19 cellular contexts compared by ENCODE assay signal in genomic region chr7:132430466-132430862, GRCh38.
A peak's percentile ranks its signal among the peaks of the same experiment; 100 is the strongest.
DNase-seq lines count a peak whose midpoint lies in the region; ATAC-seq and TF ChIP-seq lines count a peak whose summit lies in the region.
"Had no signal": no experiment of that assay in that cellular context is flagged by ENCODE, and none has a peak within 500 bp of the region (broad histone marks: within the 10 kb centered on the region; RNA-seq: fewer than 3 reads in every experiment).

No MANE protein-coding gene starts in this region.

- no peaks in the 10 kb centered on the region for H3K27me3 ChIP-seq in naive thymus-derived CD4-positive, alpha-beta T cell (ENCODE audit: control insufficient read depth in 2 of 2, insufficient read depth in 2 of 2, low read length in 2 of 2)
- H3K27me3 ChIP-seq: brain microvascular endothelial cell, tibial artery had no signal

- no peaks in the 10 kb centered on the region for H3K36me3 Mint-ChIP-seq in activated CD4-positive, alpha-beta T cell treated with anti-CD3 and anti-CD28 coated beads for 36 hours (ENCODE audit: low read depth)
- H3K36me3 Mint-ChIP-seq in activated T-helper 2 cell treated with anti-CD3 and anti-CD28 coated beads, Interferon-gamma antibody, Interleukin-2, Interleukin-4, amounts not matched to agents 10 μg/mL and 5 μg/mL and 100 μg/mL, durations not matched to agents 14 hours and 24 hours and 36 hours (ENCODE audit: low read depth), result no peaks in the 10 kb centered on the region
- H3K36me3 Mint-ChIP-seq in naive thymus-derived CD4-positive, alpha-beta T cell, result peaks cover 0 to 38% (median 0%) of the 10 kb centered on the region in 5 donors

- no peaks in the 10 kb centered on the region for H3K9me3 ChIP-seq in HEK293 (ENCODE audit: control insufficient read depth, insufficient read depth, low read depth, low read length)
- H3K9me3 ChIP-seq in naive thymus-derived CD4-positive, alpha-beta T cell (ENCODE audit: control insufficient read depth in 2 of 3, low read length in 3 of 3), result no peaks in the 10 kb centered on the region
- H3K9me3 ChIP-seq: gastrocnemius medialis, tibial artery had no signal

- H3K27me3 Mint-ChIP-seq in activated CD4-positive, alpha-beta T cell treated with anti-CD3 and anti-CD28 coated beads for 36 hours, result no peaks in the 10 kb centered on the region
- no peaks in the 10 kb centered on the region for H3K27me3 Mint-ChIP-seq in activated T-helper 2 cell treated with anti-CD3 and anti-CD28 coated beads, Interferon-gamma antibody, Interleukin-2, Interleukin-4, amounts not matched to agents 10 μg/mL and 5 μg/mL and 100 μg/mL, durations not matched to agents 14 hours and 24 hours and 36 hours (ENCODE audit: low read depth)
- H3K27me3 Mint-ChIP-seq in naive thymus-derived CD4-positive, alpha-beta T cell, result peaks cover 0 to 2% (median 0%) of the 10 kb centered on the region in 5 donors

- no peaks in the 10 kb centered on the region for H3K36me3 ChIP-seq in HEK293 (ENCODE audit: control insufficient read depth in 2 of 2, insufficient read depth in 1 of 2, low read length in 2 of 2)
- no peaks in the 10 kb centered on the region for H3K36me3 ChIP-seq in naive thymus-derived CD4-positive, alpha-beta T cell (ENCODE audit: control insufficient read depth in 2 of 3, insufficient read depth in 3 of 3, low read length in 3 of 3)
- H3K36me3 ChIP-seq: brain microvascular endothelial cell, gastrocnemius medialis, tibial artery had no signal

- POLR2A ChIA-PET in activated CD4-positive, alpha-beta T cell treated with anti-CD3 and anti-CD28 coated beads for 36 hours (lab: Charles Lee), result interaction anchor here (0.6 kb wide), 1 partner anchor 1998 kb away, joined by 5 read pairs; no protein-coding TSS in a partner anchor
- POLR2A ChIA-PET in HEK293 (lab: Yijun Ruan, JAX), result no interaction called here
- POLR2A ChIA-PET in naive thymus-derived CD4-positive, alpha-beta T cell (lab: Charles Lee), result interaction anchor here (0.8 to 1.7 kb wide), 5 partner anchors 9 to 57 kb away, joined by 3 to 5 read pairs (median 4); no protein-coding TSS in a partner anchor

- intact Hi-C loops in activated CD4-positive, alpha-beta T cell treated with anti-CD3 and anti-CD28 coated beads for 36 hours (cut with DNase I, micrococcal nuclease), result no loop called here
- intact Hi-C loops in activated T-helper 2 cell treated with anti-CD3 and anti-CD28 coated beads, Interferon-gamma antibody, Interleukin-2, Interleukin-4, amounts not matched to agents 10 μg/mL and 5 μg/mL and 100 μg/mL, durations not matched to agents 14 hours and 24 hours and 36 hours (cut with micrococcal nuclease), result loop anchor here (2.0 to 10.0 kb wide), 3 partner anchors 30 to 824 kb away; partner anchors contain the start of genes CHCHD3 and EXOC4
- intact Hi-C loops in naive thymus-derived CD4-positive, alpha-beta T cell (cut with micrococcal nuclease), result loop anchor here in 1 of 2 donors (2.0 to 10.0 kb wide), 2 partner anchors 36 to 1196 kb away; no protein-coding TSS in a partner anchor

- no peak overlapping the region for H3K4me3 ChIP-seq in HEK293 (ENCODE audit: low read depth, low read length)
- H3K4me3 ChIP-seq in naive thymus-derived CD4-positive, alpha-beta T cell (ENCODE audit: low read length), result no peak overlapping the region
- H3K4me3 ChIP-seq: gastrocnemius medialis, tibial artery had no signal

- no peak for DNase-seq in activated CD4-positive, alpha-beta T cell treated with anti-CD3 and anti-CD28 coated beads for 36 hours
- no peak for DNase-seq in activated CD4-positive, alpha-beta T cell treated with anti-CD3 and anti-CD28 coated beads for 1 hour
- DNase-seq in activated T-helper 2 cell treated with anti-CD3 and anti-CD28 coated beads, Interferon-gamma antibody, Interleukin-2, Interleukin-4, amounts not matched to agents 10 μg/mL and 5 μg/mL and 100 μg/mL, durations not matched to agents 14 hours and 24 hours and 36 hours (ENCODE audit: low spot score), result no peak
- no peak for DNase-seq in naive thymus-derived CD4-positive, alpha-beta T cell
- DNase-seq in GM13976 (ENCODE audit: low spot score) (no peak), kidney glomerular epithelial cell (lab: John Stamatoyannopoulos, UW) (no peak)
- DNase-seq: DMS79 treated with DMSO at 0.1 percent for 48 hours; gastrocnemius medialis; midbrain; NCI-H187 treated with DMSO at 0.1 percent for 48 hours; retina; stimulated activated CD4-positive, alpha-beta T cell treated with anti-CD3 and anti-CD28 coated beads, Interleukin-12 subunit alpha, Interleukin-12 subunit beta, amount 100 ng/mL, for 4 hours; tibial artery had no signal

- H3K4me1 ChIP-seq in HEK293 (ENCODE audit: control insufficient read depth, insufficient read depth, low read length), result peaks cover 7% of the 10 kb centered on the region
- peaks cover 47 to 69% of the 10 kb centered on the region in 2 donors for H3K4me1 ChIP-seq in naive thymus-derived CD4-positive, alpha-beta T cell (ENCODE audit: control insufficient read depth in 2 of 2, insufficient read depth in 2 of 2, low read length in 2 of 2)
- H3K4me1 ChIP-seq: gastrocnemius medialis had no signal

- H3K4me3 Mint-ChIP-seq in activated CD4-positive, alpha-beta T cell treated with anti-CD3 and anti-CD28 coated beads for 36 hours, result no peak overlapping the region
- no peak overlapping the region for H3K4me3 Mint-ChIP-seq in activated T-helper 2 cell treated with anti-CD3 and anti-CD28 coated beads, Interferon-gamma antibody, Interleukin-2, Interleukin-4, amounts not matched to agents 10 μg/mL and 5 μg/mL and 100 μg/mL, durations not matched to agents 14 hours and 24 hours and 36 hours (ENCODE audit: low read depth)
- peak overlapping the region in 9 of 10 donors; percentile 2 to 83 (median 32) for H3K4me3 Mint-ChIP-seq in naive thymus-derived CD4-positive, alpha-beta T cell
- H3K4me3 Mint-ChIP-seq: dendritic cell treated with granulocyte-macrophage colony-stimulating factor and Interleukin-4, amounts not matched to agents 40 ng/mL and 50 ng/mL, for 4 days had no signal

- CTCF ChIA-PET in activated CD4-positive, alpha-beta T cell treated with anti-CD3 and anti-CD28 coated beads for 36 hours (lab: Charles Lee), result interaction anchor here (0.5 to 0.7 kb wide), 2 partner anchors 11 to 227 kb away, joined by 3 read pairs; no protein-coding TSS in a partner anchor
- CTCF ChIA-PET in HEK293 (lab: Yijun Ruan, JAX), result interaction anchor here (1.1 kb wide), 1 partner anchor 150 kb away, joined by 3 read pairs; no protein-coding TSS in a partner anchor
- CTCF ChIA-PET in naive thymus-derived CD4-positive, alpha-beta T cell (lab: Charles Lee), result interaction anchor here (1.2 to 1.3 kb wide), 2 partner anchors 11 to 37 kb away, joined by 3 to 5 read pairs; no protein-coding TSS in a partner anchor

- peaks cover 54% of the 10 kb centered on the region for H3K4me1 Mint-ChIP-seq in activated CD4-positive, alpha-beta T cell treated with anti-CD3 and anti-CD28 coated beads for 36 hours
- peaks cover 76% of the 10 kb centered on the region for H3K4me1 Mint-ChIP-seq in activated T-helper 2 cell treated with anti-CD3 and anti-CD28 coated beads, Interferon-gamma antibody, Interleukin-2, Interleukin-4, amounts not matched to agents 10 μg/mL and 5 μg/mL and 100 μg/mL, durations not matched to agents 14 hours and 24 hours and 36 hours (ENCODE audit: low read depth)
- H3K4me1 Mint-ChIP-seq in naive thymus-derived CD4-positive, alpha-beta T cell, result peaks cover 46 to 93% (median 82%) of the 10 kb centered on the region in 7 donors

- in situ Hi-C loops in GM13976 (cut with MboI; ENCODE audit: low sequenced_read_pairs, unreplicated experiment), result no loop called here

- no peak overlapping the region; the same call in 1 of the 2 replicates for H3K27ac ChIP-seq in HEK293 (ENCODE audit: extremely low read depth, low read depth, low read length)
- no peak overlapping the region for H3K27ac ChIP-seq in naive thymus-derived CD4-positive, alpha-beta T cell (ENCODE audit: low read depth, low read length)
- H3K27ac ChIP-seq: brain microvascular endothelial cell, C4-2B, epithelial cell of prostate, gastrocnemius medialis, tibial artery had no signal

- peak overlapping the region; percentile 69 for H3K27ac Mint-ChIP-seq in activated CD4-positive, alpha-beta T cell treated with anti-CD3 and anti-CD28 coated beads for 36 hours
- H3K27ac Mint-ChIP-seq in activated T-helper 2 cell treated with anti-CD3 and anti-CD28 coated beads, Interferon-gamma antibody, Interleukin-2, Interleukin-4, amounts not matched to agents 10 μg/mL and 5 μg/mL and 100 μg/mL, durations not matched to agents 14 hours and 24 hours and 36 hours, result peak overlapping the region; percentile 65
- H3K27ac Mint-ChIP-seq in naive thymus-derived CD4-positive, alpha-beta T cell, result peak overlapping the region; percentile 70 to 97 (median 87)

- TF ChIP-seq CTCF in HEK293 (tag by site-specific recombination; IDR thresholded peaks at IDR 0.05), result no peak
- no peak for TF ChIP-seq CTCF in GM13976 (IDR thresholded peaks at IDR 0.05; ENCODE audit: borderline replicate concordance, control extremely low read depth, extremely low read depth, insufficient read depth, missing control alignments)

- no peaks in the 10 kb centered on the region for H3K9me3 Mint-ChIP-seq in activated CD4-positive, alpha-beta T cell treated with anti-CD3 and anti-CD28 coated beads for 36 hours (ENCODE audit: low read depth)
- no peaks in the 10 kb centered on the region for H3K9me3 Mint-ChIP-seq in activated T-helper 2 cell treated with anti-CD3 and anti-CD28 coated beads, Interferon-gamma antibody, Interleukin-2, Interleukin-4, amounts not matched to agents 10 μg/mL and 5 μg/mL and 100 μg/mL, durations not matched to agents 14 hours and 24 hours and 36 hours
- peaks cover 0 to 11% (median 0%) of the 10 kb centered on the region in 11 donors for H3K9me3 Mint-ChIP-seq in naive thymus-derived CD4-positive, alpha-beta T cell

- no peak for ATAC-seq in activated CD4-positive, alpha-beta T cell treated with anti-CD3 and anti-CD28 coated beads for 36 hours
- no peak for ATAC-seq in naive thymus-derived CD4-positive, alpha-beta T cell
- ATAC-seq in GM18520 (IDR thresholded peaks at IDR 0.05; ENCODE audit: unreplicated experiment), result no peak
- ATAC-seq: gastrocnemius medialis had no signal

Comparison
In these comparisons a context has a peak if more than half of its experiments do, and no peak if none do; other contexts are left out.
1. H3K4me3 Mint-ChIP-seq: peak in naive thymus-derived CD4-positive, alpha-beta T cell (9 of 10); none in activated CD4-positive, alpha-beta T cell treated with anti-CD3 and anti-CD28 coated beads for 36 hours (single experiment) and activated T-helper 2 cell treated with anti-CD3 and anti-CD28 coated beads, Interferon-gamma antibody, Interleukin-2, Interleukin-4, amounts not matched to agents 10 μg/mL and 5 μg/mL and 100 μg/mL, durations not matched to agents 14 hours and 24 hours and 36 hours (single experiment).
2. Peak in every context shown above with its lines, with median percentiles within 50 percentile points of each other: H3K27ac Mint-ChIP-seq.